In genomic region chr1:64743954-64744491, GRCh38 we compare ENCODE assay signal across 8 cellular contexts. TPM values are rescaled to one million over a fixed set of nuclear protein-coding genes. Genes with fewer than 3 reads are reported as not detected.
DNase-seq lines count a peak whose midpoint lies in the region; ATAC-seq and TF ChIP-seq lines count a peak whose summit lies in the region.

No MANE protein-coding gene starts in this region.

- peak overlapping the region; percentile 83 to 91 (median 90) for H3K27ac ChIP-seq in sigmoid colon

- no peaks in the 10 kb centered on the region for H3K27me3 ChIP-seq in sigmoid colon

- H3K36me3 ChIP-seq in sigmoid colon, result no peaks in the 10 kb centered on the region

- H3K9me3 ChIP-seq in sigmoid colon, result no peaks in the 10 kb centered on the region

- peak overlapping the region; percentile 75 for H3K4me3 ChIP-seq in fibroblast of pulmonary artery (replicated peaks; ENCODE audit: low read depth, low read length)
- H3K4me3 ChIP-seq in sigmoid colon, result peak overlapping the region; percentile 74 to 91 (median 82)

- intact Hi-C loops in sigmoid colon (cut with DNase I), result loop anchor here (1.0 to 5.0 kb wide), 2 partner anchors 57 to 80 kb away; no protein-coding TSS in a partner anchor

- no peak for TF ChIP-seq CTCF in fibroblast of pulmonary artery (IDR thresholded peaks at IDR 0.05; ENCODE audit: low read length, missing control alignments)
- no peak for TF ChIP-seq CTCF in sigmoid colon (IDR thresholded peaks at IDR 0.05)

- TF ChIP-seq EP300 in sigmoid colon (IDR thresholded peaks at IDR 0.05), result no peak

- ATAC-seq in GM21528 (IDR thresholded peaks at IDR 0.05; ENCODE audit: low FRiP score, unreplicated experiment), result no peak
- no peak for ATAC-seq in HG03457 (IDR thresholded peaks at IDR 0.05; ENCODE audit: unreplicated experiment)

- peaks cover 0 to 33% (median 22%) of the 10 kb centered on the region in 4 donors for H3K4me1 ChIP-seq in sigmoid colon

- DNase-seq in NCI-H1092 treated with DMSO at 0.1 percent for 48 hours (lab: John Stamatoyannopoulos, UW) (peak; percentile 57), NCI-H1092 (lab: John Stamatoyannopoulos, UW) (no peak), RKO (ENCODE audit: low spot score) (peak; percentile 33), fibroblast of pulmonary artery (ENCODE audit: low read depth) (no peak), sigmoid colon (no peak), mesenteric fat pad (ENCODE audit: low spot score) (no peak)

- 7 to 13% methylated on average over 4 of the region's 4 CpGs for WGBS in sigmoid colon, 2 donors

- TF ChIP-seq POLR2A in sigmoid colon (IDR thresholded peaks at IDR 0.05), result no peak

RNA-seq across cellular contexts. Expression of gene RAVER2, which starts 0.9 kb away (rescaled TPM):
- total RNA-seq in sigmoid colon (10 to 100 TPM; 12.7 to 22.2 (median 17.4) TPM), mesenteric fat pad (3.5 TPM)
- polyA plus RNA-seq in sigmoid colon, result 10 to 100 TPM; 11.9 to 48.8 (median 33.0) TPM

Comparison
In these comparisons a context has a peak if more than half of its experiments do, and no peak if none do; other contexts are left out.
1. DNase-seq: peak in NCI-H1092 treated with DMSO at 0.1 percent for 48 hours (single experiment) and RKO (single experiment); none in NCI-H1092 (single experiment), fibroblast of pulmonary artery (single experiment), sigmoid colon (single experiment) and mesenteric fat pad (single experiment).